Comparison of ENCODE assay signal across 9 cellular contexts in the genomic region with DNA sequence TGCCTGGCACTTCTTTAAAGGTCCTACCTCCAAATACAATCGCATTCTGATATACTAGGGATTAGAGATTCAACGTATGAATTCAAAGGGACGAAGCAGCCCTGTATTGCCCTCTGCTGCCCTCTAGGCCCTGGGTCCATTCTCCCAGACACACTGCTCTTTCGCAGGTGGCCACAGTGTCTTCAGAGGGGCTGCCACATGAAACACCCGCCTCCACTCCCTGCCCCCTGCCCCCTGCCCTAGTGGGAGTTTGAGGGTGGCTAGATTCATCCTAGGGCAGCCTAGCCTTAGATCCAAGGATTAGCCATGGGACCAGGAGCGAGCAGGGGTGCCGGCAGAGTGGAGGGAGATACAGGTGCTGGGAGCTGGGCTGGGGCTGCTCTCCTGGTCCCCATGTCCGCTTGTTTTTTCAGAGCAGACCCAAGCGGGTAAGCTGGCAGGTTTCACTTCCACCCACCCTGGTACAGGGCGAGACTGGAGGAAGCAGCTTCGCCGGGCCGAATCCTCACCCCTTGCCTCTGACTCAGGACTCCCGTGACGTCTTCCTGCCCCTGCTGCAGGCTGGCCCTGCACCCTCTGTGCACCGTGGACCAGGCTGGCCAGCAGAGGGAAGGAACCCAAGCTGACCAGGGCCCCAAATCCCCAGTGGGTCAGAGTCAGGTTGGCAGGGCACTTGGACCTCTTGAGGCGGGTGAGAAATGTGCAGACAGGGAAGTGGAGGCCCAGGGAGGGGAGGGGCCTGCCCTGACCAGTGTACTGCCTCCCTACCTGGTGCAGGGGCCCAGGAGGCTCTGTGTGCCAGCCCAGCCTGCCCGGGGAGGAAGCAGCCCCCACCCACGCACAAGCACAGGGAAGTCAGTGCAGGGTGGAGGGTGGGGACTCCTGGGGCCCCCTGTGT. TPM values are rescaled to one million over a fixed set of nuclear protein-coding genes. Genes with fewer than 3 reads are reported as not detected.
A peak's percentile ranks its signal among the peaks of the same experiment; 100 is the strongest.
DNase-seq lines count a peak whose midpoint lies in the region; ATAC-seq, FAIRE-seq and TF ChIP-seq lines count a peak whose summit lies in the region.
"Had no signal": no experiment of that assay in that cellular context is flagged by ENCODE, and none has a peak within 500 bp of the region (broad histone marks: within the 10 kb centered on the region; RNA-seq: fewer than 3 reads in every experiment).

No MANE protein-coding gene starts in this region.

- no peak for FAIRE-seq in pancreas (lab: Jason Lieb, UNC)
- FAIRE-seq: keratinocyte had no signal

- peak overlapping the region; percentile 56 for H3K27ac ChIP-seq in Karpas-422 (ENCODE audit: low read length)
- peak overlapping the region in 2 of 4 donors; percentile 17 to 51 for H3K27ac ChIP-seq in pancreas

- H4K20me1 ChIP-seq in Karpas-422 (ENCODE audit: insufficient read depth, low read depth, low read length) = no peaks in the 10 kb centered on the region

- peaks cover 31% of the 10 kb centered on the region for H3K4me1 ChIP-seq in Karpas-422 (ENCODE audit: low read length)
- peaks cover 0 to 12% (median 8%) of the 10 kb centered on the region in 3 donors for H3K4me1 ChIP-seq in pancreas

- H3K9ac ChIP-seq in Karpas-422 (ENCODE audit: low read length) = peak overlapping the region; percentile 64

- H3K36me3 ChIP-seq in Karpas-422 (ENCODE audit: insufficient read depth, low read length) = no peaks in the 10 kb centered on the region
- peaks cover 0 to 9% (median 0%) of the 10 kb centered on the region in 3 donors for H3K36me3 ChIP-seq in pancreas

- peak in 3 of 4 donors; percentile 16 to 26 (median 20) for ATAC-seq in pancreas
- ATAC-seq in HG02885 (IDR thresholded peaks at IDR 0.05; ENCODE audit: poor library complexity, unreplicated experiment) = no peak

- H3K27me3 ChIP-seq in Karpas-422 (ENCODE audit: low read length) (no peaks in the 10 kb centered on the region), pancreas (no peaks in the 10 kb centered on the region)

- DNase-seq in GM10266 (ENCODE audit: extremely low spot score) (peak; percentile 53), Karpas-422 (peak; percentile 87), fibroblast of gingiva (ENCODE audit: low read depth) (peak; percentile 53), pancreas (peak in 1 of 6 donors; percentile 73), NCI-H526 treated with DMSO at 0.1 percent for 48 hours (lab: John Stamatoyannopoulos, UW) (no peak), NCI-H128 (lab: John Stamatoyannopoulos, UW; ENCODE audit: unreplicated experiment) (no peak)
- DNase-seq in activated CD4-positive, alpha-beta T cell treated with anti-CD3 and anti-CD28 coated beads for 48 hours = peak; percentile 68

- intact Hi-C loops in pancreas (cut with DNase I) = loop anchor here in 1 of 3 donors (10.0 kb wide), 1 partner anchor 232 kb away; no protein-coding TSS in a partner anchor

- 58 to 62% methylated on average over 19 of the region's 19 CpGs for WGBS in pancreas, 2 donors

- H3K9me3 ChIP-seq in Karpas-422 (ENCODE audit: low read length) = no peaks in the 10 kb centered on the region
- no peaks in the 10 kb centered on the region for H3K9me3 ChIP-seq in pancreas

- H3K79me2 ChIP-seq in Karpas-422 (ENCODE audit: low read length) = no peaks in the 10 kb centered on the region

- H3K4me2 ChIP-seq in Karpas-422 (ENCODE audit: low read depth, low read length, poor library complexity, severe bottlenecking) = peak overlapping the region; percentile 70

- no peaks in the 10 kb centered on the region for H3K9me2 ChIP-seq in Karpas-422 (replicated peaks; ENCODE audit: insufficient read depth, low read length)

- TF ChIP-seq CTCF in GM10266 (IDR thresholded peaks at IDR 0.05; ENCODE audit: control insufficient read depth, insufficient read depth, low read depth, missing control alignments) = peak; percentile 64
- TF ChIP-seq CTCF in pancreas (IDR thresholded peaks at IDR 0.05) = no peak

- peak overlapping the region; percentile 98 for H2AFZ ChIP-seq in Karpas-422 (ENCODE audit: low read length)

- H3K4me3 ChIP-seq in Karpas-422 (ENCODE audit: low read length) = peak overlapping the region; percentile 53
- H3K4me3 ChIP-seq in pancreas = no peak overlapping the region

RNA-seq across cellular contexts. Expression of a gene that starts 28.4 kb away (rescaled TPM):
- total RNA-seq in Karpas-422 (2014; rRNA removed; shearing (Covaris generic); ENCODE audit: low replicate concordance) = 1.3 and 1.8 TPM in 2 replicates
- 10 to 100 TPM in 2 of 6 donors, 1 to 10 TPM in 4; 1.8 to 15.9 (median 2.9) TPM for total RNA-seq in pancreas
- 1 to 10 TPM; 5.2 to 7.1 TPM for polyA plus RNA-seq in pancreas

RNA-seq across cellular contexts. Expression of a gene that starts 47.5 kb away (rescaled TPM):
- 83.7 and 97.4 TPM in 2 replicates for total RNA-seq in Karpas-422 (2014; rRNA removed; shearing (Covaris generic); ENCODE audit: low replicate concordance)
- total RNA-seq in pancreas = 10 to 100 TPM in 5 of 6 donors, 1 to 10 TPM in 1; 9.3 to 17.7 (median 13.6) TPM
- 1 to 10 TPM; 7.2 to 9.8 TPM for polyA plus RNA-seq in pancreas

RNA-seq across cellular contexts. Expression of a gene that starts 52.8 kb away (rescaled TPM):
- total RNA-seq in Karpas-422 (2014; rRNA removed; shearing (Covaris generic); ENCODE audit: low replicate concordance) = 8.3 and 21.7 TPM in 2 replicates
- total RNA-seq in pancreas = 10 to 100 TPM; 18.4 to 30.2 (median 20.2) TPM
- 10 to 100 TPM; 28.3 to 33.7 TPM for polyA plus RNA-seq in pancreas

Comparison
In these comparisons a context has a peak if more than half of its experiments do, and no peak if none do; other contexts are left out.
1. DNase-seq: peak in GM10266 (single experiment), Karpas-422 (single experiment), activated CD4-positive, alpha-beta T cell treated with anti-CD3 and anti-CD28 coated beads for 48 hours (single experiment) and fibroblast of gingiva (single experiment); none in NCI-H526 treated with DMSO at 0.1 percent for 48 hours (single experiment) and NCI-H128 (single experiment).